Comparison of ENCODE assay signal across 16 cellular contexts in the genomic region with DNA sequence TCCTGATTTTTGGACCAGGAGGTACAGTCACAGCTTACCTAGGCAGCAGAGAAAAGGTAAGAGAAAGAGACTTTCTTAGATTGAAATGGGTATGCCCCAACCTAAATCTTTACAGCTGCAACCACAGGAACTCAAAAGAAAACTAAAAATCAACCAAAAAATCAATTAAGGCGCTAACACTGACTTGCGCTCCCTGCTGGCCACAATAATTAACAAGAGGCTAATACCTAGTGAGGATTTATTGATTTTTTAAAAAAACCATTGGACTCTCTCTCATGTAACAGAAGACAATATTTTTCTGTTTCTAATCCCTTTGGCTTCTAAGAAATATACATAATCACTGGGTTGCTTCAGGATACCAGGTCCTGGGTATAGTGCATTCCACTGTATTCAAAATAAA.
DNase-seq lines count a peak whose midpoint lies in the region; TF ChIP-seq lines count a peak whose summit lies in the region.
"Had no signal": no experiment of that assay in that cellular context is flagged by ENCODE, and none has a peak within 500 bp of the region (broad histone marks: within the 10 kb centered on the region; RNA-seq: fewer than 3 reads in every experiment).

No MANE protein-coding gene starts in this region.

- H3K9me3 Mint-ChIP-seq in chondrocyte (ENCODE audit: low read depth) (no peaks in the 10 kb centered on the region), nephron progenitor cell (no peaks in the 10 kb centered on the region)

- H3K4me3 Mint-ChIP-seq in chondrocyte (ENCODE audit: unreplicated experiment) (no peak overlapping the region), nephron progenitor cell (no peak overlapping the region)
- H3K4me3 Mint-ChIP-seq: CD4-positive, CD25-positive, alpha-beta regulatory T cell; dendritic cell treated with granulocyte-macrophage colony-stimulating factor and Interleukin-4, amounts not matched to agents 40 ng/mL and 50 ng/mL, for 4 days had no signal

- H3K36me3 Mint-ChIP-seq in chondrocyte (ENCODE audit: low read depth) (no peaks in the 10 kb centered on the region), nephron progenitor cell (ENCODE audit: low read depth) (no peaks in the 10 kb centered on the region)
- H3K36me3 Mint-ChIP-seq: CD4-positive, CD25-positive, alpha-beta regulatory T cell had no signal

- no peak overlapping the region for H3K4me3 ChIP-seq in GM12864 (ENCODE audit: low read depth, low read length)
- no peak overlapping the region for H3K4me3 ChIP-seq in KMS-11 (IDR thresholded peaks at IDR 0.05; ENCODE audit: insufficient read depth, low read depth, low read length)
- H3K4me3 ChIP-seq: gastrocnemius medialis, skin epidermis had no signal

- H2AFZ ChIP-seq in KMS-11 (ENCODE audit: low read depth): peak overlapping the region; percentile 21; the same call in 1 of the 2 replicates

- H3K79me2 ChIP-seq in KMS-11 (ENCODE audit: insufficient read depth, low read depth): no peaks in the 10 kb centered on the region

- H3K36me3 ChIP-seq in KMS-11 (ENCODE audit: insufficient read depth): no peaks in the 10 kb centered on the region
- H3K36me3 ChIP-seq: gastrocnemius medialis had no signal

- H3K27ac Mint-ChIP-seq in chondrocyte (ENCODE audit: unreplicated experiment) (no peak overlapping the region), nephron progenitor cell (no peak overlapping the region)
- H3K27ac Mint-ChIP-seq: CD4-positive, CD25-positive, alpha-beta regulatory T cell; dendritic cell treated with granulocyte-macrophage colony-stimulating factor and Interleukin-4, amounts not matched to agents 40 ng/mL and 50 ng/mL, for 4 days had no signal

- peak overlapping the region; percentile 7; the same call in 1 of the 2 replicates for H3K4me2 ChIP-seq in KMS-11

- TF ChIP-seq CTCF in GM12864 (IDR thresholded peaks at IDR 0.05; ENCODE audit: low read depth, low read length, missing control alignments): peak; percentile 24
- TF ChIP-seq CTCF in KMS-11 (conservative IDR thresholded peaks at IDR 0.05; ENCODE audit: low read depth, low read length): peak; percentile 79
- TF ChIP-seq CTCF in chondrocyte (IDR thresholded peaks at IDR 0.05): peak; percentile 52
- peak; percentile 24 for TF ChIP-seq CTCF in nephron progenitor cell (IDR thresholded peaks at IDR 0.05)

- DNase-seq in GM12864 (ENCODE audit: low read depth): no peak
- DNase-seq in chondrocyte (ENCODE audit: low spot score): no peak
- DNase-seq in nephron progenitor cell: peak; percentile 11
- DNase-seq in iPS-NIHi11 (ENCODE audit: low spot score): no peak
- no peak for DNase-seq in nucleus accumbens (lab: John Stamatoyannopoulos, UW)
- no peak for DNase-seq in T1000 (lab: John Stamatoyannopoulos, UW)
- DNase-seq in SIG-M5 treated with dmso at 0.1 percent for 504 hours (lab: John Stamatoyannopoulos, UW; ENCODE audit: unreplicated experiment): no peak
- DNase-seq: CD4-positive, CD25-positive, alpha-beta regulatory T cell; gastrocnemius medialis; GF-D8; MV-4-11; NCI-H510A treated with DMSO at 0.1 percent for 48 hours; SIG-M5 had no signal

- H3K27me3 ChIP-seq in KMS-11 (ENCODE audit: insufficient read depth, low read depth): no peaks in the 10 kb centered on the region
- H3K27me3 ChIP-seq: gastrocnemius medialis had no signal

- no peak overlapping the region for H3K9ac ChIP-seq in KMS-11

- no peaks in the 10 kb centered on the region for H3K27me3 Mint-ChIP-seq in chondrocyte (ENCODE audit: low read depth)
- H3K27me3 Mint-ChIP-seq in nephron progenitor cell (ENCODE audit: low read depth, poor library complexity): peaks cover 4% of the 10 kb centered on the region
- H3K27me3 Mint-ChIP-seq: CD4-positive, CD25-positive, alpha-beta regulatory T cell; dendritic cell treated with granulocyte-macrophage colony-stimulating factor and Interleukin-4, amounts not matched to agents 40 ng/mL and 50 ng/mL, for 4 days had no signal

- H3K4me1 Mint-ChIP-seq in chondrocyte (ENCODE audit: low read depth) (peaks cover 50% of the 10 kb centered on the region), nephron progenitor cell (peaks cover 43% of the 10 kb centered on the region)
- H3K4me1 Mint-ChIP-seq: CD4-positive, CD25-positive, alpha-beta regulatory T cell had no signal

- H3K27ac ChIP-seq in KMS-11: no peak overlapping the region
- H3K27ac ChIP-seq: gastrocnemius medialis, skin epidermis had no signal

- H3K4me1 ChIP-seq in KMS-11 (ENCODE audit: low read depth, poor library complexity, severe bottlenecking): peaks cover 13% of the 10 kb centered on the region
- H3K4me1 ChIP-seq: gastrocnemius medialis had no signal

- no peaks in the 10 kb centered on the region for H4K20me1 ChIP-seq in KMS-11 (ENCODE audit: insufficient read depth)

Comparison
In these comparisons a context has a peak if more than half of its experiments do, and no peak if none do; other contexts are left out.
1. CTCF ChIP-seq: peak in every context shown above with its lines; median percentile 79 in KMS-11; 52 in chondrocyte; 24 in GM12864; 24 in nephron progenitor cell.